ENCODE assay signal across 18 cellular contexts in the genomic region with DNA sequence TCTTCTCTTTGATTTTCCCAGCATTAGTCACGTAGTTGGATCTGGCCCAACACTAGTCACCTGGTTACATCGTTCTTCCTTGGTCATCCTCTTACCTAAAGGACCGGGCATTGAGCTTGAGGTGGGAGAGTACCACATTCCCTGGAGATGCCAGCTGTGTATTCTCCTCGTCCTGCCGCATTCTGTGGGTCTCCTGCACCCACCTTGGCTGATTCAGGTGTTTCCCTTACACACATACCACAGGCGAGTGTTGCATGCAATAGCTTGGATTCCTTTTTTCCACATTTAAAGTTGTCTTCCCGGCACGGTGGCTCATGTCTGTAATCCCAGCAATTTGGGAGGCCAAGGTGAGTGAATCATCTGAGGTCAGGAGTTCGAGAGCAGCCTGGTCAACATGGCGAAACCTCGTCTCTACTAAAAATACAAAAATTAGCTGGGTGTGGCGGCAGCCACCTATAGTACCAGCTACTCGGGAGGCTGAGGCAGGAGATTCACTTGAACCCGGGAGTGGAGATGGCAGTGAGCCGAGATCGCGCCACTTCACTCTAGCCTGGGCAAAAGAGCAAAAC. TPM values are rescaled to one million over a fixed set of nuclear protein-coding genes. Genes with fewer than 3 reads are reported as not detected.
DNase-seq lines count a peak whose midpoint lies in the region; ATAC-seq and TF ChIP-seq lines count a peak whose summit lies in the region.
"Had no signal": no experiment of that assay in that cellular context is flagged by ENCODE, and none has a peak within 500 bp of the region (broad histone marks: within the 10 kb centered on the region; RNA-seq: fewer than 3 reads in every experiment).

No MANE protein-coding gene starts in this region.

- peaks cover 75% of the 10 kb centered on the region for H3K36me3 ChIP-seq in RWPE2 (ENCODE audit: low read depth)

- H3K36me3 Mint-ChIP-seq in stimulated activated naive B cell treated with anti-CD40 and anti-IgM and Interleukin-4, amounts not matched to agents 10 μg/mL and 1 μg/mL and 100 μg/mL, for 72 hours = peaks cover 47 to 48% of the 10 kb centered on the region in 2 donors

- no peaks in the 10 kb centered on the region for H3K9me3 Mint-ChIP-seq in stimulated activated naive B cell treated with anti-CD40 and anti-IgM and Interleukin-4, amounts not matched to agents 10 μg/mL and 1 μg/mL and 100 μg/mL, for 72 hours
- H3K9me3 Mint-ChIP-seq: endodermal cell had no signal

- H3K27ac Mint-ChIP-seq in stimulated activated naive B cell treated with anti-CD40 and anti-IgM and Interleukin-4, amounts not matched to agents 10 μg/mL and 1 μg/mL and 100 μg/mL, for 72 hours = peak overlapping the region; percentile 33
- H3K27ac Mint-ChIP-seq: endodermal cell had no signal

- H3K4me3 Mint-ChIP-seq in stimulated activated naive B cell treated with anti-CD40 and anti-IgM and Interleukin-4, amounts not matched to agents 10 μg/mL and 1 μg/mL and 100 μg/mL, for 72 hours = no peak overlapping the region
- H3K4me3 Mint-ChIP-seq: CD14-positive monocyte, endodermal cell had no signal

- TF ChIP-seq CTCF in RWPE2 (IDR thresholded peaks at IDR 0.05; ENCODE audit: poor library complexity, severe bottlenecking) = no peak

- no peak overlapping the region for H3K4me3 ChIP-seq in RWPE2 (ENCODE audit: severe bottlenecking)
- H3K4me3 ChIP-seq: left ventricle myocardium inferior, skin epidermis, thoracic aorta had no signal

- ATAC-seq in RWPE2 (ENCODE audit: low read depth) = peak; percentile 55
- ATAC-seq in left colon = peak; percentile 27
- ATAC-seq in stimulated activated naive B cell treated with anti-CD40 and anti-IgM and Interleukin-4, amounts not matched to agents 10 μg/mL and 1 μg/mL and 100 μg/mL, for 72 hours (replicated peaks) = no peak
- no peak for ATAC-seq in GM21529 (IDR thresholded peaks at IDR 0.05; ENCODE audit: unreplicated experiment)

- H3K27ac ChIP-seq in RWPE2 (ENCODE audit: poor library complexity, severe bottlenecking) = no peak overlapping the region
- H3K27ac ChIP-seq: 22Rv1, left ventricle myocardium inferior, skin epidermis, thoracic aorta had no signal

- H3K27me3 ChIP-seq in RWPE2 (ENCODE audit: insufficient read depth, poor library complexity, severe bottlenecking) = no peaks in the 10 kb centered on the region

- H3K4me1 Mint-ChIP-seq in stimulated activated naive B cell treated with anti-CD40 and anti-IgM and Interleukin-4, amounts not matched to agents 10 μg/mL and 1 μg/mL and 100 μg/mL, for 72 hours = no peaks in the 10 kb centered on the region
- H3K4me1 Mint-ChIP-seq: CD14-positive monocyte, endodermal cell had no signal

- intact Hi-C loops in left colon (cut with DNase I, micrococcal nuclease) = no loop called here

- H3K27me3 Mint-ChIP-seq in stimulated activated naive B cell treated with anti-CD40 and anti-IgM and Interleukin-4, amounts not matched to agents 10 μg/mL and 1 μg/mL and 100 μg/mL, for 72 hours = no peaks in the 10 kb centered on the region

- DNase-seq in DMS79 treated with DMSO at 0.1 percent for 48 hours (lab: John Stamatoyannopoulos, UW) (peak; percentile 97), DMS79 (lab: John Stamatoyannopoulos, UW) (no peak), RWPE2 (ENCODE audit: low spot score) (no peak), left colon (peak in 1 of 2 donors; percentile 58), cerebellar cortex (ENCODE audit: low spot score) (no peak)
- no peak for DNase-seq in stimulated activated naive B cell treated with anti-CD40 and anti-IgM and Interleukin-4, amounts not matched to agents 10 μg/mL and 1 μg/mL and 100 μg/mL, for 72 hours
- DNase-seq in stimulated activated CD4-positive, alpha-beta T cell treated with anti-CD3 and anti-CD28 coated beads, Interleukin-1b, Interleukin-23, amount 100 ng/mL, for 48 hours = no peak
- DNase-seq: activated CD4-positive, alpha-beta T cell treated with anti-CD3 and anti-CD28 coated beads for 1 hour; activated gamma-delta T cell; endodermal cell; left ventricle myocardium inferior; NCI-H1417 treated with DMSO at 0.1 percent for 48 hours; Right ventricle myocardium superior had no signal

- H3K4me1 ChIP-seq in RWPE2 (ENCODE audit: insufficient read depth, poor library complexity, severe bottlenecking) = no peaks in the 10 kb centered on the region
- H3K4me1 ChIP-seq: left ventricle myocardium inferior had no signal

- no peaks in the 10 kb centered on the region for H3K9me3 ChIP-seq in RWPE2 (ENCODE audit: severe bottlenecking)
- H3K9me3 ChIP-seq: left ventricle myocardium inferior, thoracic aorta had no signal

RNA-seq across cellular contexts. Expression of a gene that starts 21.6 kb away (rescaled TPM):
- total RNA-seq in left colon = under 1 TPM in 1 of 2 donors, not detected in 1; 0.64 TPM
- total RNA-seq: left ventricle myocardium inferior, Right ventricle myocardium superior had no signal

RNA-seq across cellular contexts. Expression of a gene that starts 37.9 kb away (rescaled TPM):
- 10 to 100 TPM; 22.6 to 37.5 TPM for total RNA-seq in left colon

Comparison
In these comparisons a context has a peak if more than half of its experiments do, and no peak if none do; other contexts are left out.
1. ATAC-seq: peak in RWPE2 (single experiment) and left colon (single experiment); none in stimulated activated naive B cell treated with anti-CD40 and anti-IgM and Interleukin-4, amounts not matched to agents 10 μg/mL and 1 μg/mL and 100 μg/mL, for 72 hours (0 of 2) and GM21529 (single experiment).